Comparison of ENCODE assay signal across 8 cellular contexts in genomic region chr1:168179411-168180147, GRCh38. TPM values are rescaled to one million over a fixed set of nuclear protein-coding genes. Genes with fewer than 3 reads are reported as not detected.
DNase-seq lines count a peak whose midpoint lies in the region; ATAC-seq and TF ChIP-seq lines count a peak whose summit lies in the region.

No MANE protein-coding gene starts in this region.

- H3K9me3 ChIP-seq in left ventricle myocardium inferior (replicated peaks) (no peaks in the 10 kb centered on the region), mononuclear cell (ENCODE audit: low read depth, low read length) (no peaks in the 10 kb centered on the region)

- H3K4me3 ChIP-seq in left ventricle myocardium inferior (peak overlapping the region; percentile 75), mononuclear cell (ENCODE audit: low read length) (peak overlapping the region; percentile 68)

- peaks cover 3% of the 10 kb centered on the region for H3K27me3 ChIP-seq in left ventricle myocardium inferior (ENCODE audit: low read depth)
- H3K27me3 ChIP-seq in mononuclear cell (ENCODE audit: insufficient read depth, low read length), result peaks cover 2% of the 10 kb centered on the region

- H3K4me1 ChIP-seq in left ventricle myocardium inferior (peaks cover 18% of the 10 kb centered on the region), mononuclear cell (ENCODE audit: insufficient read depth, low read length) (peaks cover 20% of the 10 kb centered on the region)

- no peaks in the 10 kb centered on the region for H3K36me3 ChIP-seq in left ventricle myocardium inferior

- no peak for TF ChIP-seq CTCF in left ventricle myocardium inferior (IDR thresholded peaks at IDR 0.05; ENCODE audit: borderline replicate concordance)

- intact Hi-C loops in left ventricle myocardium inferior (cut with micrococcal nuclease), result no loop called here
- intact Hi-C loops in Right ventricle myocardium superior (cut with DNase I), result no loop called here

- ATAC-seq in Right ventricle myocardium superior (ENCODE audit: poor library complexity) (no peak), GM19467 (IDR thresholded peaks at IDR 0.05; ENCODE audit: unreplicated experiment) (no peak)

- DNase-seq in left ventricle myocardium inferior (no peak), Right ventricle myocardium superior (no peak), NCI-H526 (lab: John Stamatoyannopoulos, UW) (peak; percentile 53 to 69), cerebellum (ENCODE audit: low spot score) (peak; percentile 13), mucosa of gallbladder (ENCODE audit: low spot score) (no peak), activated gamma-delta T cell (lab: John Stamatoyannopoulos, UW) (no peak)

- H3K27ac ChIP-seq in left ventricle myocardium inferior (replicated peaks), result peak overlapping the region; percentile 90

RNA-seq across cellular contexts. Expression of gene TIPRL, which starts 0.8 kb away (rescaled TPM):
- total RNA-seq in left ventricle myocardium inferior (28.3 TPM), Right ventricle myocardium superior (23.6 TPM), cerebellum (46.5 TPM), mononuclear cell (16.8 TPM), mucosa of gallbladder (30.3 TPM)

RNA-seq across cellular contexts. Expression of gene GPR161, which starts 42.8 kb away (rescaled TPM):
- total RNA-seq in left ventricle myocardium inferior (2.8 TPM), Right ventricle myocardium superior (3.1 TPM), cerebellum (59.3 TPM), mononuclear cell (0.10 TPM), mucosa of gallbladder (13.9 TPM)

RNA-seq across cellular contexts. Expression of gene SFT2D2, which starts 46.2 kb away (rescaled TPM):
- total RNA-seq in left ventricle myocardium inferior, result 13.3 TPM
- total RNA-seq in Right ventricle myocardium superior, result 13.7 TPM
- 31.9 TPM for total RNA-seq in cerebellum
- 75.1 TPM for total RNA-seq in mononuclear cell
- 67.8 TPM for total RNA-seq in mucosa of gallbladder

Comparison
In these comparisons a context has a peak if more than half of its experiments do, and no peak if none do; other contexts are left out.
1. DNase-seq: peak in NCI-H526 (2 of 2) and cerebellum (single experiment); none in left ventricle myocardium inferior (single experiment), Right ventricle myocardium superior (single experiment), mucosa of gallbladder (single experiment) and activated gamma-delta T cell (single experiment).